ENCODE assay signal across 14 cellular contexts in genomic region chr20:8223096-8223870, GRCh38.
DNase-seq lines count a peak whose midpoint lies in the region; ATAC-seq, FAIRE-seq and TF ChIP-seq lines count a peak whose summit lies in the region.
"Had no signal": no experiment of that assay in that cellular context is flagged by ENCODE, and none has a peak within 500 bp of the region (broad histone marks: within the 10 kb centered on the region; RNA-seq: fewer than 3 reads in every experiment).

No MANE protein-coding gene starts in this region.

- no peak for TF ChIP-seq POLR2A in A549 (IDR thresholded peaks at IDR 0.05; ENCODE audit: low read length)

- H3K9me3 ChIP-seq in A549, result no peaks in the 10 kb centered on the region
- no peaks in the 10 kb centered on the region for H3K9me3 ChIP-seq in upper lobe of right lung
- H3K9me3 ChIP-seq: Peyer's patch had no signal

- 3% methylated on average over 2 of the region's 2 CpGs for WGBS in A549 (ENCODE audit: missing lambda C conversion rate)

- no peak for TF ChIP-seq CTCF in A549 (IDR thresholded peaks at IDR 0.05)
- TF ChIP-seq CTCF in HFF-Myc (IDR thresholded peaks at IDR 0.05; ENCODE audit: low read depth, low read length, missing control alignments), result no peak
- no peak for TF ChIP-seq CTCF in astrocyte of the cerebellum (IDR thresholded peaks at IDR 0.05; ENCODE audit: low read depth, low read length, missing control alignments)
- TF ChIP-seq CTCF in upper lobe of right lung (IDR thresholded peaks at IDR 0.05), result no peak

- H3K4me3 ChIP-seq in A549, result no peak overlapping the region
- H3K4me3 ChIP-seq in HFF-Myc (replicated peaks; ENCODE audit: low read depth, low read length), result no peak overlapping the region
- H3K4me3 ChIP-seq in astrocyte of the cerebellum (ENCODE audit: low read depth, low read length), result no peak overlapping the region
- no peak overlapping the region for H3K4me3 ChIP-seq in upper lobe of right lung
- H3K4me3 ChIP-seq: Peyer's patch had no signal

- TF ChIP-seq EP300 in A549 (IDR thresholded peaks at IDR 0.05), result no peak

- H3K4me2 ChIP-seq in A549, result peak overlapping the region; percentile 50

- intact Hi-C loops in upper lobe of right lung (cut with DNase I), result no loop called here

- CTCF ChIA-PET in A549 (lab: Yijun Ruan, JAX), result no interaction called here

- POLR2A ChIA-PET in A549 (lab: Yijun Ruan, JAX), result no interaction called here

- FAIRE-seq in A549 (lab: Jason Lieb, UNC), result peak; percentile 7

- ATAC-seq in A549 (peak; percentile 34 to 72; a peak in 3 of 6 replicates), upper lobe of right lung (no peak), HG02840 (IDR thresholded peaks at IDR 0.05; ENCODE audit: low FRiP score, unreplicated experiment) (no peak)
- ATAC-seq: HCT116 had no signal

- H3K36me3 ChIP-seq in upper lobe of right lung, result no peaks in the 10 kb centered on the region
- H3K36me3 ChIP-seq: Peyer's patch had no signal

- H3K4me1 ChIP-seq in A549 (peaks cover 19% of the 10 kb centered on the region), upper lobe of right lung (no peaks in the 10 kb centered on the region)
- H3K4me1 ChIP-seq: Peyer's patch had no signal

- in situ Hi-C loops in astrocyte of the cerebellum (cut with HindIII; ENCODE audit: low sequenced_read_pairs), result no loop called here

- peak overlapping the region in 1 of 2 experiments; percentile 3; a peak in 2 of 6 replicates for H3K27ac ChIP-seq in A549
- no peak overlapping the region for H3K27ac ChIP-seq in upper lobe of right lung
- H3K27ac ChIP-seq: Peyer's patch had no signal

- TF ChIP-seq RAD21 in A549 (conservative IDR thresholded peaks at IDR 0.05 in 1 of 2, IDR thresholded peaks at IDR 0.05 in 1 of 2), result no peak

- peak in 1 of 2 experiments; percentile 47 for DNase-seq in A549 (ENCODE audit: low read depth in 1 of 2, low spot score in 1 of 2)
- DNase-seq in HFF-Myc (ENCODE audit: extremely low read depth, low read depth), result peak; percentile 60
- DNase-seq in astrocyte of the cerebellum (ENCODE audit: low read depth), result peak; percentile 89
- peak; percentile 31 for DNase-seq in hepatic stellate cell (ENCODE audit: low spot score)
- no peak for DNase-seq in NCI-H2029 (lab: John Stamatoyannopoulos, UW)
- no peak for DNase-seq in upper lobe of right lung
- DNase-seq in effector CD8-positive, alpha-beta T cell (lab: John Stamatoyannopoulos, UW), result no peak
- DNase-seq: ACHN; activated CD4-positive, alpha-beta T cell treated with anti-CD3 and anti-CD28 coated beads, Interleukin-2, amount 50 U/mL, for 48 hours; foreskin melanocyte; naive B cell; Peyer's patch had no signal

- H3K27me3 ChIP-seq in upper lobe of right lung, result no peaks in the 10 kb centered on the region
- H3K27me3 ChIP-seq: Peyer's patch had no signal

TF ChIP-seq in A549, 52 proteins besides CTCF, POLR2A, EP300 and RAD21:
- TF ChIP-seq MAFK (IDR thresholded peaks at IDR 0.05; ENCODE audit: partially characterized antibody) (no peak), FOSL2 (IDR thresholded peaks at IDR 0.05) (no peak), FOSL2 (CRISPR knock-in tag; IDR thresholded peaks at IDR 0.05) (peak; percentile 44; the same call in 1 of the 2 replicates)

Comparison
In these comparisons a context has a peak if more than half of its experiments do, and no peak if none do; other contexts are left out.
1. ATAC-seq: peak in A549 (2 of 2); none in upper lobe of right lung (single experiment) and HG02840 (single experiment).
2. DNase-seq: peak in HFF-Myc (single experiment), astrocyte of the cerebellum (single experiment) and hepatic stellate cell (single experiment); none in NCI-H2029 (single experiment), upper lobe of right lung (single experiment) and effector CD8-positive, alpha-beta T cell (single experiment).